1 cellular context compared by ENCODE assay signal in the genomic region with DNA sequence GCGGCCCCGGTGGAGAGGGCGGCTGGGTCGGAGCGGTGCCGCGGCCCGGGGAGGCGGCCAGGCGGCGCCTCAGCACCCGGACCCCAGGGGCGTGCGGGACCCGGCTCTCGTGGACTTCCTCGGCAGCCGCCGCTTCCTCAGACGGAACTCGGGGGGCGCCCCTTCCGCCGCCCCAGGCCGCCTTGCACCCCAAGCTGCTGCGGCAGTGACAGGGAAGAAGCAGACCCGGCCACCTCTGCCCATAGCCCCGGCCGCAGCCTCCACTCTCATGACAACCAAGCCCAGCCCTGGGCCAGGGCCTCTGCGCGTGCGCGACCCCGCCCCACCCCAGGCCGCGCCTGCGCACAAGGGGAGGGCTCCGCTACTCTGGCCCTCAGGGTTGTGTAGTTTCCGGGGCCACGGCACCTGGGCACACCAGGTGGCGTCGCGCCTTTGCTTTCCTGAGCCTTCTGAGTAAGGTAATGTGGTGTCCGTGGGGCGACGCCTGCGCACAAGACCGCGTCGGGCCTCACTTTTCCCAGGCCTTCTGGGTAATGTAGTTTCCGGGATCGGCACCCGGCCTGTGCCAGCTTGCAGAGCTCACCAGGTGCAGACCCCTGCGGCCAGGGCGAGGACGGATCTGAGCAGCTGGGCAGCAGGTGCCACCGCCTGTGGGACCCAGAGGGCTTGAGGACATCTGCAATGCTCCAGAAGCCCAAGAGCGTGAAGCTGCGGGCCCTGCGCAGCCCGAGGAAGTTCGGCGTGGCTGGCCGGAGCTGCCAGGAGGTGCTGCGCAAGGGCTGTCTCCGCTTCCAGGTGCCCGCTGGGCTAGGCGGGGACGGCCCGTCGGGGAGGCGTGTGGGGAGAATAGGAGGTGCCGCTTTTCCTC.
TF ChIP-seq lines count a peak whose summit lies in the region.

CEP104 (minus strand) TSS at position 289 of the 868 bp plus-strand sequence. CDS start 4,804 bp downstream, outside the sequence.
A gene with protein sequence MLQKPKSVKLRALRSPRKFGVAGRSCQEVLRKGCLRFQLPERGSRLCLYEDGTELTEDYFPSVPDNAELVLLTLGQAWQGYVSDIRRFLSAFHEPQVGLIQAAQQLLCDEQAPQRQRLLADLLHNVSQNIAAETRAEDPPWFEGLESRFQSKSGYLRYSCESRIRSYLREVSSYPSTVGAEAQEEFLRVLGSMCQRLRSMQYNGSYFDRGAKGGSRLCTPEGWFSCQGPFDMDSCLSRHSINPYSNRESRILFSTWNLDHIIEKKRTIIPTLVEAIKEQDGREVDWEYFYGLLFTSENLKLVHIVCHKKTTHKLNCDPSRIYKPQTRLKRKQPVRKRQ (plus strand): TSS at position 554 of the 868 bp plus-strand sequence. CDS start 128 bp downstream, at position 682.

TF ChIP-seq in H1, 55 proteins besides CTCF, POLR2A, EP300 and RAD21 (continued from another document):
- TF ChIP-seq RNF2 (IDR thresholded peaks at IDR 0.05; ENCODE audit: borderline replicate concordance, low read depth, low read length, missing control alignments, poor library complexity, severe bottlenecking) (no peak), EZH2 (IDR thresholded peaks at IDR 0.05; ENCODE audit: low read depth, low read length, severe bottlenecking) (no peak), CREB1 (IDR thresholded peaks at IDR 0.05) (peak; percentile 94), BCL11A (IDR thresholded peaks at IDR 0.05; ENCODE audit: low read depth in 2 of 2, low read length in 2 of 2) (no peak), TAF7 (optimal IDR thresholded peaks at IDR 0.05; ENCODE audit: borderline replicate concordance, low read depth, low read length) (no peak)
TF ChIP-seq in H1: peak in this region for 13.
